36 cellular contexts compared by ENCODE assay signal in the genomic region with DNA sequence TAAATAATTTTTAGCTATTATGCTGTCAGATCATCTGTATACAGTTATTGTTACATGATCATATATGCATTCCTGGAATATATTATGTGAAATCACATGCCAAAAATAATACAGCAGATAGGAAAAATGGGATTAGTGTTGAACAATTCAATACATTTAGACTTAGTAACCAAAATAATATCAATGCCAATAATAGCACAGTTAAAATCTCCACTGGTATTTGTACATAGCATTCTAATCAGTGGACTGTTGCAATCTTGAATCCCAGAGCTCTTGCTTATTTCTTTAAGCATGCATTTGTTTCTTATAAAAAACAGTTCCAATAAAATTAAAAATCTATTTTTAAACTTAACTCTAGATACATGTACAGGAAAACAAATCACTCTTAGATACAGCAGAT.
DNase-seq lines count a peak whose midpoint lies in the region; ATAC-seq and TF ChIP-seq lines count a peak whose summit lies in the region.
"Had no signal": no experiment of that assay in that cellular context is flagged by ENCODE, and none has a peak within 500 bp of the region (broad histone marks: within the 10 kb centered on the region; RNA-seq: fewer than 3 reads in every experiment).

No MANE protein-coding gene starts in this region.

- peak overlapping the region; percentile 31; the same call in 1 of the 2 replicates for H3K27ac ChIP-seq in ACC112 (ENCODE audit: low read depth, low read length)
- no peak overlapping the region for H3K27ac ChIP-seq in spleen
- H3K27ac ChIP-seq: left lung, parathyroid adenoma, thoracic aorta had no signal

- no peak overlapping the region for H3K27ac Mint-ChIP-seq in activated CD8-positive, alpha-beta T cell treated with anti-CD3 and anti-CD28 coated beads, Interleukin-2, amount 10 ng/mL, durations not matched to agents 7 days and 5 days
- H3K27ac Mint-ChIP-seq: activated CD4-positive, alpha-beta memory T cell treated with anti-CD3 and anti-CD28 coated beads, Interleukin-2, amount 10 ng/mL, durations not matched to agents 7 days and 5 days; activated naive CD4-positive, alpha-beta T cell treated with anti-CD3 and anti-CD28 coated beads, Interleukin-2, amount 10 ng/mL, durations not matched to agents 7 days and 5 days; CD4-positive, CD25-positive, alpha-beta regulatory T cell; dendritic cell treated with granulocyte-macrophage colony-stimulating factor and Interleukin-4, amounts not matched to agents 40 ng/mL and 50 ng/mL, for 4 days; endodermal cell; T-helper 2 cell treated with Interferon-gamma antibody and Interleukin-4, amounts not matched to agents 5 μg/mL and 100 μg/mL, for 36 hours had no signal

- H3K4me3 Mint-ChIP-seq in activated CD8-positive, alpha-beta T cell treated with anti-CD3 and anti-CD28 coated beads, Interleukin-2, amount 10 ng/mL, durations not matched to agents 7 days and 5 days = no peak overlapping the region
- H3K4me3 Mint-ChIP-seq: activated CD4-positive, alpha-beta memory T cell treated with anti-CD3 and anti-CD28 coated beads, Interleukin-2, amount 10 ng/mL, durations not matched to agents 7 days and 5 days; activated naive CD4-positive, alpha-beta T cell treated with anti-CD3 and anti-CD28 coated beads, Interleukin-2, amount 10 ng/mL, durations not matched to agents 7 days and 5 days; CD4-positive, CD25-positive, alpha-beta regulatory T cell; dendritic cell treated with granulocyte-macrophage colony-stimulating factor and Interleukin-4, amounts not matched to agents 40 ng/mL and 50 ng/mL, for 4 days; endodermal cell; IgD-negative memory B cell; neural crest cell; T-helper 2 cell treated with Interferon-gamma antibody and Interleukin-4, amounts not matched to agents 5 μg/mL and 100 μg/mL, for 36 hours had no signal

- no peak for ATAC-seq in activated CD8-positive, alpha-beta T cell treated with anti-CD3 and anti-CD28 coated beads, Interleukin-2, amount 10 ng/mL, durations not matched to agents 7 days and 5 days
- ATAC-seq in GM21717 (IDR thresholded peaks at IDR 0.05; ENCODE audit: unreplicated experiment) (no peak), HG03565 (IDR thresholded peaks at IDR 0.05; ENCODE audit: unreplicated experiment) (no peak)
- ATAC-seq: esophagus mucosa; left lung; Panc1; stimulated activated naive CD8-positive, alpha-beta T cell treated with anti-CD3 and anti-CD28 coated beads, Interleukin-15, Interleukin-2, amounts not matched to agents 100 U/mL and 50 U/mL, for 24 hours had no signal

- H3K27me3 ChIP-seq in ACC112 (ENCODE audit: insufficient read depth, low read length) (no peaks in the 10 kb centered on the region), spleen (replicated peaks in 1 of 7) (no peaks in the 10 kb centered on the region)
- H3K27me3 ChIP-seq: left lung had no signal

- H3K4me1 ChIP-seq in ACC112 (ENCODE audit: control insufficient read depth, insufficient read depth, low read length, unreplicated experiment) (peaks cover 7% of the 10 kb centered on the region), spleen (no peaks in the 10 kb centered on the region)
- H3K4me1 ChIP-seq: left lung, parathyroid adenoma had no signal

- H3K4me1 Mint-ChIP-seq in activated CD8-positive, alpha-beta T cell treated with anti-CD3 and anti-CD28 coated beads, Interleukin-2, amount 10 ng/mL, durations not matched to agents 7 days and 5 days (ENCODE audit: low read depth) = no peaks in the 10 kb centered on the region
- H3K4me1 Mint-ChIP-seq: activated CD4-positive, alpha-beta memory T cell treated with anti-CD3 and anti-CD28 coated beads, Interleukin-2, amount 10 ng/mL, durations not matched to agents 7 days and 5 days; activated naive CD4-positive, alpha-beta T cell treated with anti-CD3 and anti-CD28 coated beads, Interleukin-2, amount 10 ng/mL, durations not matched to agents 7 days and 5 days; CD4-positive, CD25-positive, alpha-beta regulatory T cell; IgD-negative memory B cell had no signal

- DNase-seq in HS-27A (ENCODE audit: low read depth) (peak; percentile 11), cardiac fibroblast (ENCODE audit: low read depth in 2 of 2) (peak; percentile 69 to 78), foreskin fibroblast (peak; percentile 33 to 49), spleen (no peak)
- no peak for DNase-seq in activated CD8-positive, alpha-beta T cell treated with anti-CD3 and anti-CD28 coated beads, Interleukin-2, amount 10 ng/mL, durations not matched to agents 7 days and 5 days
- DNase-seq: 8988T; activated CD4-positive, alpha-beta memory T cell treated with anti-CD3 and anti-CD28 coated beads, Interleukin-2, amount 10 ng/mL, durations not matched to agents 7 days and 5 days; activated CD4-positive, CD25-positive, alpha-beta regulatory T cell treated with anti-CD3 and anti-CD28 coated beads, Interleukin-2, amount 50 U/mL, for 72 hours; activated CD8-positive, alpha-beta memory T cell treated with anti-CD3 and anti-CD28 coated beads, Interleukin-2, amount 50 U/mL, for 48 hours; activated naive CD4-positive, alpha-beta T cell treated with anti-CD3 and anti-CD28 coated beads, Interleukin-2, amount 10 ng/mL, durations not matched to agents 7 days and 5 days; AML-193; caudate nucleus; CD4-positive, CD25-positive, alpha-beta regulatory T cell; endodermal cell; H7; left lung; mesendoderm; NCI-H1436 treated with DMSO at 0.1 percent for 48 hours; NCI-H2107; NCI-H446; NCI-H748 treated with DMSO at 0.1 percent for 48 hours; retina; SHP77; stimulated activated CD4-positive, alpha-beta T cell treated with anti-CD3 and anti-CD28 coated beads, Interleukin-2, amount 100 ng/mL, for 24 hours; stimulated activated naive CD8-positive, alpha-beta T cell treated with anti-CD3 and anti-CD28 coated beads, Interleukin-15, Interleukin-2, amounts not matched to agents 100 U/mL and 50 U/mL, for 24 hours had no signal

- intact Hi-C loops in spleen (cut with DNase I; ENCODE audit: low total_unique reads) = no loop called here

- no peak overlapping the region for H2AFZ ChIP-seq in ACC112 (ENCODE audit: low read length, unreplicated experiment)
- H2AFZ ChIP-seq: parathyroid adenoma had no signal

- H3K27me3 Mint-ChIP-seq in activated CD8-positive, alpha-beta T cell treated with anti-CD3 and anti-CD28 coated beads, Interleukin-2, amount 10 ng/mL, durations not matched to agents 7 days and 5 days (ENCODE audit: low read depth) = no peaks in the 10 kb centered on the region
- H3K27me3 Mint-ChIP-seq: activated CD4-positive, alpha-beta memory T cell treated with anti-CD3 and anti-CD28 coated beads, Interleukin-2, amount 10 ng/mL, durations not matched to agents 7 days and 5 days; activated naive CD4-positive, alpha-beta T cell treated with anti-CD3 and anti-CD28 coated beads, Interleukin-2, amount 10 ng/mL, durations not matched to agents 7 days and 5 days; CD4-positive, CD25-positive, alpha-beta regulatory T cell; dendritic cell treated with granulocyte-macrophage colony-stimulating factor and Interleukin-4, amounts not matched to agents 40 ng/mL and 50 ng/mL, for 4 days; IgD-negative memory B cell had no signal

- H3K4me3 ChIP-seq in ACC112 (ENCODE audit: low read depth, low read length) (no peak overlapping the region), cardiac fibroblast (replicated peaks in 1 of 2; ENCODE audit: low read depth in 2 of 2, low read length in 2 of 2) (no peak overlapping the region), foreskin fibroblast (ENCODE audit: low read depth in 1 of 2, low read length in 2 of 2) (no peak overlapping the region), spleen (no peak overlapping the region)
- H3K4me3 ChIP-seq: left lung, thoracic aorta had no signal

- no peaks in the 10 kb centered on the region for H3K36me3 ChIP-seq in ACC112 (ENCODE audit: insufficient read depth, low read length)
- no peaks in the 10 kb centered on the region for H3K36me3 ChIP-seq in spleen
- H3K36me3 ChIP-seq: left lung, thoracic aorta had no signal

- TF ChIP-seq POLR2A in spleen (IDR thresholded peaks at IDR 0.05) = no peak

- peaks cover 0 to 4% (median 0%) of the 10 kb centered on the region in 8 donors for H3K9me3 ChIP-seq in spleen
- H3K9me3 ChIP-seq: left lung, thoracic aorta had no signal

- H3K79me2 ChIP-seq in ACC112 (ENCODE audit: control insufficient read depth, insufficient read depth, low read length, unreplicated experiment) = no peaks in the 10 kb centered on the region
- H3K79me2 ChIP-seq: parathyroid adenoma had no signal

- no peaks in the 10 kb centered on the region for H3K36me3 Mint-ChIP-seq in activated CD8-positive, alpha-beta T cell treated with anti-CD3 and anti-CD28 coated beads, Interleukin-2, amount 10 ng/mL, durations not matched to agents 7 days and 5 days (ENCODE audit: low read depth)
- H3K36me3 Mint-ChIP-seq: activated naive CD4-positive, alpha-beta T cell treated with anti-CD3 and anti-CD28 coated beads, Interleukin-2, amount 10 ng/mL, durations not matched to agents 7 days and 5 days; CD4-positive, CD25-positive, alpha-beta regulatory T cell; IgD-negative memory B cell had no signal

- peaks cover 10% of the 10 kb centered on the region for H3K9me3 Mint-ChIP-seq in activated CD8-positive, alpha-beta T cell treated with anti-CD3 and anti-CD28 coated beads, Interleukin-2, amount 10 ng/mL, durations not matched to agents 7 days and 5 days (ENCODE audit: insufficient read depth)
- H3K9me3 Mint-ChIP-seq: activated naive CD4-positive, alpha-beta T cell treated with anti-CD3 and anti-CD28 coated beads, Interleukin-2, amount 10 ng/mL, durations not matched to agents 7 days and 5 days; endodermal cell had no signal

- CTCF ChIA-PET in activated CD8-positive, alpha-beta T cell treated with anti-CD3 and anti-CD28 coated beads, Interleukin-2, amount 10 ng/mL, durations not matched to agents 7 days and 5 days (lab: Charles Lee) = no interaction called here

- POLR2A ChIA-PET in activated CD8-positive, alpha-beta T cell treated with anti-CD3 and anti-CD28 coated beads, Interleukin-2, amount 10 ng/mL, durations not matched to agents 7 days and 5 days (lab: Charles Lee) = no interaction called here

- TF ChIP-seq CTCF in cardiac fibroblast (IDR thresholded peaks at IDR 0.05; ENCODE audit: low read depth, low read length) (no peak), foreskin fibroblast (IDR thresholded peaks at IDR 0.05; ENCODE audit: low read depth, low read length) (no peak), spleen (IDR thresholded peaks at IDR 0.05 in 8 of 11, conservative IDR thresholded peaks at IDR 0.05 in 3 of 11) (no peak)

Comparison
In these comparisons a context has a peak if more than half of its experiments do, and no peak if none do; other contexts are left out.
1. DNase-seq: peak in HS-27A (single experiment), cardiac fibroblast (2 of 2) and foreskin fibroblast (2 of 2); none in activated CD8-positive, alpha-beta T cell treated with anti-CD3 and anti-CD28 coated beads, Interleukin-2, amount 10 ng/mL, durations not matched to agents 7 days and 5 days (single experiment) and spleen (single experiment).